Comparison of ENCODE assay signal across 9 cellular contexts in the genomic region with DNA sequence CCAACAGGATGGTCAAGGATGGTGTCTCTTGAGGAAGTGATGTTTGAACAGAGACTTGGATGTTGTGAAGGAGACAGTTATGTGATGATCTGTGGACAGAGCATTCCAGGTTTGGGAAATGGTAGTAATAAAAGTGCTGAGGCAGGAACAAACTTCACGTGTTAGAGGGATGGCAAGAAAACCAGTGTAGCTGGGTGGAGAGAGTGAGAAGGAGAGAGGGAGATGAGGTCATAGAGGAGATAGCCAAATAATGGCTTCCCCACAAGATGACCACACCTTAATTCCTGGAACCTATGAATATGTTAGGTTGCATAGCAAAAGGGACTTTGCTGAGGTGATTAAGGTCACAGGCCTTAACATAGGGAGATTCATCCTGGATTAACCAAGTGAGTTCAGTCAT.
"Had no signal": no experiment of that assay in that cellular context is flagged by ENCODE, and none has a peak within 500 bp of the region (broad histone marks: within the 10 kb centered on the region; RNA-seq: fewer than 3 reads in every experiment).

No MANE protein-coding gene starts in this region.

- H3K9me3 Mint-ChIP-seq: HFFc6 had no signal

- H2AFZ ChIP-seq: GM23248 had no signal

- H3K4me1 ChIP-seq: HAP-1 had no signal

- H3K27ac ChIP-seq: GM23248, HL-60 had no signal

- H3K4me3 ChIP-seq: GM23248, HAP-1 had no signal

- H3K9me3 ChIP-seq: HAP-1 had no signal

- H3K9ac ChIP-seq: GM23248 had no signal

- H3K27me3 Mint-ChIP-seq: IgD-negative memory B cell had no signal

- DNase-seq: GM23248, GOT3, H7, HFFc6 had no signal

- H3K36me3 ChIP-seq: HAP-1 had no signal

- H3K36me3 Mint-ChIP-seq: IgD-negative memory B cell had no signal

- ATAC-seq: HCT116, HepG2 had no signal

- FAIRE-seq: HepG2 had no signal

- H3K27ac Mint-ChIP-seq: HFFc6, IgD-negative memory B cell had no signal

- H3K4me3 Mint-ChIP-seq: HFFc6, IgD-negative memory B cell had no signal
